5 cellular contexts compared by ENCODE assay signal in the genomic region with DNA sequence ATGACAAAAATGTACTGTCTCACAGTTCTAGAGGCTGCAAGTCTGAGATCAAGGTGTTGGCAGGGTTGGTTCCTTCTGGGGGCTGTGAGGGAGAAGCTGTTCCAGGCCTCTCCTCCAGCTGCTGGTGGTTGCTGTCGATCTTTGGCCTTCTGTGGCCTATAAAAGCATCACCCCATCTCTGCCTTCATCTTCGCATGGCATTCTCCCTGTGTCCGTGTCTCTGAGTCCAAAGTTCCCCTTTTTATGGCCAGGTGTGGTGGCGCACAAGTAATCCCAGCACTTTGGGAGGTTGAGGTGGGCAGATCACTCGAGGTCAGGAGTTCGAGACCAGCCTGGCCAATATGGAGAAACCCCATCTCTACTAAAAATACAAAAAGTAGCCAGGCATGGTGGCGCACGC.
"Had no signal": no experiment of that assay in that cellular context is flagged by ENCODE, and none has a peak within 500 bp of the region (broad histone marks: within the 10 kb centered on the region; RNA-seq: fewer than 3 reads in every experiment).

No MANE protein-coding gene starts in this region.

- H3K4me3 Mint-ChIP-seq: H9 had no signal

- ATAC-seq: K562 had no signal

- H3K4me3 ChIP-seq: GM23248, K562 had no signal

- H3K27ac Mint-ChIP-seq: H9 had no signal

- H3K27ac ChIP-seq: GM23248 had no signal

- DNase-seq: GM23248, H9, HCEC 1CT, IMR-90 had no signal
